In genomic region chr22:26134654-26135330, GRCh38 we compare ENCODE assay signal across 16 cellular contexts. TPM values are rescaled to one million over a fixed set of nuclear protein-coding genes. Genes with fewer than 3 reads are reported as not detected.
A peak's percentile ranks its signal among the peaks of the same experiment; 100 is the strongest.
DNase-seq lines count a peak whose midpoint lies in the region; ATAC-seq, FAIRE-seq and TF ChIP-seq lines count a peak whose summit lies in the region.
"Had no signal": no experiment of that assay in that cellular context is flagged by ENCODE, and none has a peak within 500 bp of the region (broad histone marks: within the 10 kb centered on the region; RNA-seq: fewer than 3 reads in every experiment).

No MANE protein-coding gene starts in this region.

- H3K4me3 ChIP-seq in HepG2 (replicated peaks in 1 of 3; ENCODE audit: insufficient read depth in 1 of 3, low read depth in 2 of 3, low read length in 3 of 3): no peak overlapping the region
- no peak overlapping the region for H3K4me3 ChIP-seq in right lobe of liver
- H3K4me3 ChIP-seq in Karpas-422 (ENCODE audit: low read length): no peak overlapping the region
- H3K4me3 ChIP-seq in GM12878: no peak overlapping the region
- H3K4me3 ChIP-seq: BLaER1 treated with 17β-estradiol and CSF1 and Interleukin-3, amounts not matched to agents 10 nM and 100 nM; breast epithelium; uterus had no signal

- no peak overlapping the region for H2AFZ ChIP-seq in HepG2 (ENCODE audit: low read length)
- no peak overlapping the region for H2AFZ ChIP-seq in Karpas-422 (ENCODE audit: low read length)
- H2AFZ ChIP-seq in GM12878 (ENCODE audit: control insufficient read depth, low read depth, low read length): no peak overlapping the region

- no peak for FAIRE-seq in HepG2 (lab: Jason Lieb, UNC)
- FAIRE-seq in GM12878 (lab: Jason Lieb, UNC): no peak

- H3K9me3 ChIP-seq in HepG2 (ENCODE audit: low read length) (no peaks in the 10 kb centered on the region), right lobe of liver (no peaks in the 10 kb centered on the region), Karpas-422 (ENCODE audit: low read length) (no peaks in the 10 kb centered on the region), GM12878 (replicated peaks; ENCODE audit: control insufficient read depth, insufficient read depth, low read length) (no peaks in the 10 kb centered on the region)
- H3K9me3 ChIP-seq: BLaER1 treated with 17β-estradiol and CSF1 and Interleukin-3, amounts not matched to agents 10 nM and 100 nM; breast epithelium; uterus had no signal

- RAD21 ChIA-PET in GM12878 (lab: Charles Lee; ENCODE audit: unreplicated experiment): no interaction called here

- H3K9me2 ChIP-seq in Karpas-422 (replicated peaks; ENCODE audit: insufficient read depth, low read length): no peaks in the 10 kb centered on the region

- intact Hi-C loops in HepG2 (cut with micrococcal nuclease; ENCODE audit: unreplicated experiment): loop anchor here (10.0 kb wide), 1 partner anchor 250 kb away; no protein-coding TSS in a partner anchor
- intact Hi-C loops in right lobe of liver (cut with DNase I): no loop called here
- intact Hi-C loops in GM12878 (cut with micrococcal nuclease; ENCODE audit: unreplicated experiment): no loop called here

- 13% methylated on average over 7 of the region's 7 CpGs for WGBS in HepG2 (ENCODE audit: low lambda C conversion rate)
- WGBS in right lobe of liver (ENCODE audit: insufficient coverage, low coverage, low lambda C conversion rate, missing lambda C conversion rate): 52% methylated on average over 6 of the region's 7 CpGs
- whole genome bisulfite sequencing in GM12878 (ENCODE audit: insufficient coverage, insufficient replicate concordance, low lambda C conversion rate, missing lambda C conversion rate): 22% methylated on average over 7 of the region's 7 CpGs

- H3K27ac ChIP-seq in HepG2 (ENCODE audit: extremely low read length, insufficient read depth, low read length): no peak overlapping the region
- no peak overlapping the region for H3K27ac ChIP-seq in right lobe of liver
- no peak overlapping the region for H3K27ac ChIP-seq in Karpas-422 (ENCODE audit: low read length)
- H3K27ac ChIP-seq in GM12878 (ENCODE audit: control insufficient read depth, insufficient read depth): no peak overlapping the region
- H3K27ac ChIP-seq: BLaER1 treated with 17β-estradiol and CSF1 and Interleukin-3, amounts not matched to agents 10 nM and 100 nM; breast epithelium; uterus had no signal

- H3K36me3 ChIP-seq in HepG2 (replicated peaks in 1 of 2; ENCODE audit: control insufficient read depth in 1 of 2, insufficient read depth in 2 of 2, low read length in 2 of 2) (no peaks in the 10 kb centered on the region), right lobe of liver (no peaks in the 10 kb centered on the region), Karpas-422 (ENCODE audit: insufficient read depth, low read length) (no peaks in the 10 kb centered on the region), GM12878 (ENCODE audit: control insufficient read depth in 2 of 2, insufficient read depth in 2 of 2, low read length in 1 of 2) (no peaks in the 10 kb centered on the region)
- H3K36me3 ChIP-seq: BLaER1 treated with 17β-estradiol and CSF1 and Interleukin-3, amounts not matched to agents 10 nM and 100 nM; breast epithelium; uterus had no signal

- TF ChIP-seq POLR2A in HepG2 (IDR thresholded peaks at IDR 0.05; ENCODE audit: insufficient read depth in 1 of 2, low read depth in 2 of 2, low read length in 2 of 2) (no peak), right lobe of liver (IDR thresholded peaks at IDR 0.05) (no peak), GM12878 (IDR thresholded peaks at IDR 0.05; ENCODE audit: low read depth, low read length) (no peak)

- no peak overlapping the region for H3K9ac ChIP-seq in HepG2 (ENCODE audit: insufficient read depth, low read depth, low read length)
- no peak overlapping the region for H3K9ac ChIP-seq in Karpas-422 (ENCODE audit: low read length)
- no peak overlapping the region for H3K9ac ChIP-seq in GM12878 (ENCODE audit: control insufficient read depth, insufficient read depth, low read length)
- H3K9ac ChIP-seq: BLaER1 treated with 17β-estradiol and CSF1 and Interleukin-3, amounts not matched to agents 10 nM and 100 nM had no signal

- ATAC-seq in HepG2 (no peak), right lobe of liver (no peak), GM12878 (no peak)
- ATAC-seq: esophagus mucosa; natural killer cell treated with Interleukin-12 subunit alpha and Interleukin-12 subunit beta and Interleukin-15 and Interleukin-18, amount 100 ng/mL, for 72 hours had no signal

- peak; percentile 51 for TF ChIP-seq CTCF in HepG2 (CRISPR knock-in tag; IDR thresholded peaks at IDR 0.05)
- peak in 1 of 4 donors; percentile 9 for TF ChIP-seq CTCF in right lobe of liver (IDR thresholded peaks at IDR 0.05)
- peak; percentile 28 to 46 (median 38); a peak in 4 of 6 replicates for TF ChIP-seq CTCF in GM12878 (IDR thresholded peaks at IDR 0.05 in 2 of 3, conservative IDR thresholded peaks at IDR 0.05 in 1 of 3; ENCODE audit: control insufficient read depth in 2 of 3, extremely low read depth in 1 of 3, insufficient read depth in 1 of 3, low read depth in 3 of 3, low read length in 3 of 3)

- TF ChIP-seq EP300 in HepG2 (IDR thresholded peaks at IDR 0.05; ENCODE audit: low read depth in 2 of 2, low read length in 2 of 2) (no peak), HepG2 (CRISPR knock-in tag; IDR thresholded peaks at IDR 0.05; ENCODE audit: borderline replicate concordance) (no peak), GM12878 (IDR thresholded peaks at IDR 0.05; ENCODE audit: borderline replicate concordance in 1 of 2, control insufficient read depth in 1 of 2, low read depth in 2 of 2, low read length in 2 of 2) (no peak)

- CTCF ChIA-PET in HepG2 (lab: Yijun Ruan, JAX; ENCODE audit: low intra/inter-chr PET ratio, low total read pairs) (no interaction called here), GM12878 (lab: Yijun Ruan, JAX) (interaction anchor here (0.6 kb wide), 2 partner anchors 9 to 195 kb away, joined by 3 read pairs; no protein-coding TSS in a partner anchor)

- H3K4me2 ChIP-seq in HepG2 (ENCODE audit: low read depth, low read length): no peak overlapping the region
- no peak overlapping the region for H3K4me2 ChIP-seq in Karpas-422 (ENCODE audit: low read depth, low read length, poor library complexity, severe bottlenecking)
- H3K4me2 ChIP-seq in GM12878 (ENCODE audit: control insufficient read depth, insufficient read depth): no peak overlapping the region
- H3K4me2 ChIP-seq: BLaER1 treated with 17β-estradiol and CSF1 and Interleukin-3, amounts not matched to agents 10 nM and 100 nM had no signal

- H3K79me2 ChIP-seq in HepG2 (ENCODE audit: insufficient read depth, low read length) (no peaks in the 10 kb centered on the region), Karpas-422 (ENCODE audit: low read length) (no peaks in the 10 kb centered on the region), GM12878 (ENCODE audit: control insufficient read depth, insufficient read depth, low read length) (no peaks in the 10 kb centered on the region)

- in situ Hi-C loops in HepG2 (cut with HindIII; ENCODE audit: extremely low pct_ligation_motif_present, low pct_unique_long_range_greater_than_20kb) (no loop called here), GM12878 (cut with MboI) (no loop called here), G401 (cut with HindIII; ENCODE audit: low sequenced_read_pairs) (no loop called here)

- H3K4me1 ChIP-seq in HepG2 (ENCODE audit: insufficient read depth, low read length): no peaks in the 10 kb centered on the region
- no peaks in the 10 kb centered on the region for H3K4me1 ChIP-seq in right lobe of liver
- H3K4me1 ChIP-seq in Karpas-422 (ENCODE audit: low read length): peaks cover 10% of the 10 kb centered on the region; the same call in 1 of the 2 replicates
- H3K4me1 ChIP-seq in GM12878 (ENCODE audit: control insufficient read depth, insufficient read depth, low read length): no peaks in the 10 kb centered on the region
- H3K4me1 ChIP-seq: BLaER1 treated with 17β-estradiol and CSF1 and Interleukin-3, amounts not matched to agents 10 nM and 100 nM; breast epithelium; uterus had no signal

- peak; percentile 3 for DNase-seq in HepG2 (ENCODE audit: low spot score)
- DNase-seq in right lobe of liver: no peak
- peak; percentile 79 for DNase-seq in Karpas-422
- DNase-seq in GM12878 (ENCODE audit: low read depth, low spot score): no peak
- DNase-seq in stimulated activated CD8-positive, alpha-beta memory T cell treated with anti-CD3 and anti-CD28 coated beads, Interleukin-4, amount 100 ng/mL, for 48 hours: peak; percentile 26
- DNase-seq in G401 (ENCODE audit: low spot score): no peak
- DNase-seq in CD1c-positive myeloid dendritic cell (ENCODE audit: extremely low spot score): no peak
- DNase-seq in dedifferentiated amniotic fluid mesenchymal stem cell (ENCODE audit: extremely low spot score): no peak
- DNase-seq: activated B cell treated with CpG ODN at 0.5 μM for 24 hours, NCI-H1694 treated with DMSO at 0.1 percent for 48 hours, Right ventricle myocardium superior, uterus had no signal

- BruUV-seq in HepG2 (replicated peaks; lab: Mats Ljungman, UMichigan) (no TSS peak), GM12878 (replicated peaks; lab: Mats Ljungman, UMichigan) (no TSS peak)

- H4K20me1 ChIP-seq in HepG2 (ENCODE audit: insufficient read depth, low read length) (0 out of 2 replicates have a peak, but pooled peaks cover 2% of the 10 kb centered on the region), Karpas-422 (ENCODE audit: insufficient read depth, low read depth, low read length) (no peaks in the 10 kb centered on the region), GM12878 (ENCODE audit: control insufficient read depth, insufficient read depth) (no peaks in the 10 kb centered on the region)
- H4K20me1 ChIP-seq: BLaER1 treated with 17β-estradiol and CSF1 and Interleukin-3, amounts not matched to agents 10 nM and 100 nM had no signal

- H3K27me3 ChIP-seq in HepG2 (ENCODE audit: control insufficient read depth in 1 of 2, insufficient read depth in 2 of 2, low read length in 2 of 2) (peaks cover 0 to 1% of the 10 kb centered on the region in 2 experiments; a peak in 1 of 5 replicates), right lobe of liver (no peaks in the 10 kb centered on the region), Karpas-422 (ENCODE audit: low read length) (no peaks in the 10 kb centered on the region), GM12878 (replicated peaks in 1 of 2; ENCODE audit: control insufficient read depth in 2 of 2, insufficient read depth in 2 of 2, low read length in 1 of 2) (peaks cover under 1 to 6% of the 10 kb centered on the region in 2 experiments; a peak in 3 of 4 replicates)
- H3K27me3 ChIP-seq: BLaER1 treated with 17β-estradiol and CSF1 and Interleukin-3, amounts not matched to agents 10 nM and 100 nM; uterus had no signal

- no peak for TF ChIP-seq RAD21 in HepG2 (CRISPR knock-in tag; IDR thresholded peaks at IDR 0.05)
- peak; percentile 40 for TF ChIP-seq RAD21 in GM12878 (IDR thresholded peaks at IDR 0.05; ENCODE audit: insufficient read depth, low read depth, low read length)

- POLR2A ChIA-PET in HepG2 (lab: Yijun Ruan, JAX): no interaction called here
- POLR2A ChIA-PET in GM12878 (lab: Charles Lee): no interaction called here

- SMC1A ChIA-PET in GM12878 (lab: Charles Lee; ENCODE audit: uncharacterized antibody, unreplicated experiment): no interaction called here

RNA-seq across cellular contexts. Expression of gene SEZ6L, which starts 34.5 kb away (rescaled TPM):
- not detected in 2 replicates for total RNA-seq in HepG2 (2016; rRNA removed; fragmentation: Illumina TruSeq; extraction: Trizol)
- not detected in 2 replicates for total RNA-seq in HepG2 (2016; cell fraction: cytosol; rRNA removed; fragmentation: Illumina TruSeq; extraction: Trizol; ENCODE audit: low read depth)
- not detected in 2 replicates for total RNA-seq in HepG2 (2016; cell fraction: insoluble cytoplasmic fraction; rRNA removed; fragmentation: Illumina TruSeq; extraction: Trizol)
- not detected in 2 replicates for total RNA-seq in HepG2 (2016; cell fraction: membrane; rRNA removed; fragmentation: Illumina TruSeq; extraction: Trizol)
- total RNA-seq in HepG2 (2016; cell fraction: nucleus; rRNA removed; fragmentation: Illumina TruSeq; extraction: Trizol): not detected in 2 replicates
- polyA plus RNA-seq in HepG2 (2011; rRNA removed): not detected in 2 replicates
- polyA plus RNA-seq in HepG2 (2011; cell fraction: cytosol; rRNA removed): not detected in 2 replicates
- not detected in 2 replicates for polyA plus RNA-seq in HepG2 (2011; cell fraction: nucleus; rRNA removed)
- not detected in 2 replicates for polyA plus RNA-seq in HepG2 (2012)
- not detected in 2 replicates for polyA plus RNA-seq in HepG2 (2016; cell fraction: cytosol; fragmentation: Illumina TruSeq; extraction: Trizol; ENCODE audit: low read depth)
- not detected in 2 replicates for polyA plus RNA-seq in HepG2 (2016; cell fraction: insoluble cytoplasmic fraction; fragmentation: Illumina TruSeq; extraction: Trizol; ENCODE audit: low read depth)
- polyA plus RNA-seq in HepG2 (2016; cell fraction: membrane; fragmentation: Illumina TruSeq; extraction: Trizol; ENCODE audit: low read depth): not detected in 2 replicates
- polyA plus RNA-seq in HepG2 (2016; cell fraction: nucleus; fragmentation: Illumina TruSeq; extraction: Trizol; ENCODE audit: insufficient read depth, low read depth): not detected in 2 replicates
- polyA minus RNA-seq in HepG2 (2011; rRNA and poly(A)+ RNA removed; ENCODE audit: low replicate concordance): not detected in 2 replicates
- polyA minus RNA-seq in HepG2 (2011; cell fraction: cytosol; rRNA and poly(A)+ RNA removed): not detected in 2 replicates
- polyA minus RNA-seq in HepG2 (2011; cell fraction: nucleus; rRNA and poly(A)+ RNA removed): not detected in 2 replicates
- total RNA-seq in right lobe of liver: under 1 TPM in 1 of 6 experiments, not detected in 5; 0.13 TPM
- total RNA-seq in Karpas-422 (2014; rRNA removed; shearing (Covaris generic); ENCODE audit: low replicate concordance): 0.14 and 0.41 TPM in 2 replicates
- not detected in 2 replicates for total RNA-seq in GM12878 (2013; cell fraction: nucleolus; rRNA removed)
- not detected in 2 replicates for total RNA-seq in GM12878 (2014; rRNA removed)
- total RNA-seq in GM12878 (2014; rRNA removed; fragmentation: Illumina TruSeq; extraction: Trizol): not detected in 2 replicates
- not detected in 2 replicates for total RNA-seq in GM12878 (2021)
- polyA plus RNA-seq in GM12878 (2011; ENCODE audit: low read depth): not detected
- not detected in 2 replicates for polyA plus RNA-seq in GM12878 (2011; rRNA removed)
- not detected in 2 replicates for polyA plus RNA-seq in GM12878 (2011; cell fraction: cytosol; rRNA removed)
- polyA plus RNA-seq in GM12878 (2011; cell fraction: nucleus; rRNA removed): not detected in 2 replicates
- polyA plus RNA-seq in GM12878 (2012): not detected in 2 replicates
- polyA plus RNA-seq in GM12878 (2014; fragmentation: Illumina TruSeq; extraction: Trizol): not detected in 2 replicates
- polyA plus RNA-seq in GM12878 (2014; fragmentation: Nextera tagmentation; extraction: Ambion mirVana): not detected
- polyA plus RNA-seq in GM12878 (2014; rRNA removed): not detected in 2 replicates
- not detected for polyA plus RNA-seq in GM12878 (2016; fragmentation: Nextera tagmentation; extraction: Ambion mirVana)
- not detected in 2 replicates for polyA minus RNA-seq in GM12878 (2011; rRNA and poly(A)+ RNA removed)
- polyA minus RNA-seq in GM12878 (2011; cell fraction: cytosol; rRNA and poly(A)+ RNA removed): not detected in 2 replicates
- not detected in 2 replicates for polyA minus RNA-seq in GM12878 (2011; cell fraction: nucleus; rRNA and poly(A)+ RNA removed)
- not detected in 2 replicates for total RNA-seq in G401 (2014; rRNA removed; shearing (Covaris generic))
- total RNA-seq: activated B cell treated with CpG ODN at 0.5 μM for 24 hours; natural killer cell treated with Interleukin-12 subunit alpha and Interleukin-12 subunit beta and Interleukin-15 and Interleukin-18, amount 100 ng/mL, for 72 hours had no signal

Comparison
In these comparisons a context has a peak if more than half of its experiments do, and no peak if none do; other contexts are left out.
1. DNase-seq: peak in HepG2 (single experiment), Karpas-422 (single experiment) and stimulated activated CD8-positive, alpha-beta memory T cell treated with anti-CD3 and anti-CD28 coated beads, Interleukin-4, amount 100 ng/mL, for 48 hours (single experiment); none in right lobe of liver (0 of 3), GM12878 (single experiment), G401 (single experiment), CD1c-positive myeloid dendritic cell (single experiment) and dedifferentiated amniotic fluid mesenchymal stem cell (single experiment).
2. Of the 75 proteins assayed by ChIP-seq in both HepG2 and GM12878: peak only in HepG2: none; only in GM12878: RAD21; in both: CTCF; in neither: 73.